In the genomic region with DNA sequence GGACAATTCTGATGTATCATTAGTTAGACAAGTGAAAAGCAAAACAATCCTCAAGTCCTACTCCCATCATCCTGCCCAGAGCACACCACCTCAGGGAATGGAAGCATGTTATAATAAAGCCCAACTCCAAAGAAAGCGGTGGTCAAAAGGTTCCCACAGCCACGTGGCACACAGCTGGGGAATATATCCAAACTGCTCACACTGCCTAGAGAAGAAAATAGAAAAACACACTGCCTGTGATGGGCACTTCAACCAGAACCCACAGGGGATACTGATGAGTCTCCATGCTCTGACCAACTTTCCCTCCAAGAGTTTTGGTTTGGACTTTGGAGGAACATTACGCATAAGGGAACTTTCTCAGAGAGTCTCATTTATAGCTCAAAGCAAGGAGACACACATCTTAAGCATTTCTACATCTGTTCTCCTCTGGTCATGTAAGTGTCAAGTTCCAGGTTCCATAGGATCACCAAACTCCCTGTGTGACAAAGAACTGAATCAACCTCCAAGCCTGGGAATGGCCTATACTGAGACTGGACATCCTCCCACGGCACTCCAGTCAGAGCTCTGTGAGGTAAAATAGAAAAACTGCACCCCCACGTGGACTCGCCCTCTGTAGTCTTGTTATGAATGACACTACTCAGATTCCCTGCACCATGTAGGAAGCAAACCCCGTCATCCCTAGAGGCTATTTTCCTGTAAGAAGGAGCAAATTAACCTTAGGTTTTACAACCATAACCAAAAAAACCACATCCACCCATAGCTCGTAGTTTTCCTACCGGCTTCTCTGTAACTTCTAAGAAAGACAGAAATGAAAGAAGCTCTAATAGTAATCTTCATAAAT, we compare ENCODE assay signal across 12 cellular contexts. TPM values are rescaled to one million over a fixed set of nuclear protein-coding genes. Genes with fewer than 3 reads are reported as not detected.
A peak's percentile ranks its signal among the peaks of the same experiment; 100 is the strongest.
DNase-seq lines count a peak whose midpoint lies in the region; ATAC-seq, FAIRE-seq and TF ChIP-seq lines count a peak whose summit lies in the region.
"Had no signal": no experiment of that assay in that cellular context is flagged by ENCODE, and none has a peak within 500 bp of the region (broad histone marks: within the 10 kb centered on the region; RNA-seq: fewer than 3 reads in every experiment).

No MANE protein-coding gene starts in this region.

- H3K79me2 ChIP-seq in mammary epithelial cell (ENCODE audit: insufficient read depth, low read length), result peaks cover 39% of the 10 kb centered on the region

- H3K9ac ChIP-seq in mammary epithelial cell (ENCODE audit: insufficient read depth, low read length), result no peak overlapping the region
- H3K9ac ChIP-seq in kidney (ENCODE audit: low read length in 2 of 2), result no peak overlapping the region

- POLR2A ChIA-PET in MCF 10A (lab: Yijun Ruan, JAX), result interaction anchor here (0.6 to 2.2 kb wide), 7 partner anchors 11 to 830 kb away, joined by 3 to 26 read pairs (median 3); a partner anchor contains a TSS

- BruUV-seq in mammary epithelial cell (replicated peaks; lab: Mats Ljungman, UMichigan), result no TSS peak
- no TSS peak for BruUV-seq in MCF 10A (replicated peaks; lab: Mats Ljungman, UMichigan)

- H2AFZ ChIP-seq in mammary epithelial cell (ENCODE audit: low read depth, low read length), result no peak overlapping the region

- in situ Hi-C loops in mammary epithelial cell (cut with MboI; ENCODE audit: low sequenced_read_pairs in 2 of 2), result no loop called here

- CTCF ChIA-PET in mammary epithelial cell (lab: Charles Lee; ENCODE audit: low non-redundant PET) (no interaction called here), MCF 10A (lab: Yijun Ruan, JAX) (interaction anchor here (0.6 to 2.7 kb wide), 11 partner anchors 8 to 327 kb away, joined by 3 to 12 read pairs (median 4); no protein-coding TSS in a partner anchor)

- dilution Hi-C loops in mammary epithelial cell (cut with HindIII; ENCODE audit: low sequenced_read_pairs), result no loop called here

- no peaks in the 10 kb centered on the region for H3K9me3 Mint-ChIP-seq in MCF 10A (ENCODE audit: unreplicated experiment)
- peaks cover 5% of the 10 kb centered on the region for H3K9me3 Mint-ChIP-seq in activated T-helper 1 cell treated with anti-CD3 and anti-CD28 coated beads, Interleukin-12 subunit alpha, Interleukin-12 subunit beta, Interleukin-2, Interleukin-4 antibody, amounts not matched to agents 30 ng/mL and 10 ng/mL and 1 ng/mL, durations not matched to agents 14 hours and 24 hours and 36 hours

- H3K4me1 ChIP-seq in mammary epithelial cell (ENCODE audit: insufficient read depth, low read length) (peaks cover 11% of the 10 kb centered on the region), kidney (ENCODE audit: control insufficient read depth in 1 of 2, insufficient read depth in 1 of 2, low read depth in 1 of 2, low read length in 2 of 2) (no peaks in the 10 kb centered on the region)

- DNase-seq in mammary epithelial cell, result peak; percentile 73
- no peak for DNase-seq in MCF 10A (ENCODE audit: unreplicated experiment)
- DNase-seq in activated T-helper 1 cell treated with anti-CD3 and anti-CD28 coated beads, Interleukin-12 subunit alpha, Interleukin-12 subunit beta, Interleukin-2, Interleukin-4 antibody, amounts not matched to agents 30 ng/mL and 10 ng/mL and 1 ng/mL, durations not matched to agents 14 hours and 24 hours and 36 hours (ENCODE audit: low spot score), result peak; percentile 29
- no peak for DNase-seq in kidney
- peak; percentile 67 for DNase-seq in stromal cell of bone marrow (ENCODE audit: low read depth)
- DNase-seq in activated gamma-delta T cell treated with Interleukin-2 at 50 U/mL for 16 hours, result no peak
- no peak for DNase-seq in DMS 273 (lab: John Stamatoyannopoulos, UW; ENCODE audit: unreplicated experiment)
- DNase-seq: effector CD4-positive, alpha-beta T cell; kidney glomerular epithelial cell; sigmoid colon; trophoblast cell had no signal

- FAIRE-seq in kidney (lab: Jason Lieb, UNC), result no peak

- intact Hi-C loops in mammary epithelial cell (cut with micrococcal nuclease), result loop anchor here (2.0 kb wide), 1 partner anchor 25 kb away; no protein-coding TSS in a partner anchor
- intact Hi-C loops in MCF 10A (cut with micrococcal nuclease), result no loop called here
- intact Hi-C loops in activated T-helper 1 cell treated with anti-CD3 and anti-CD28 coated beads, Interleukin-12 subunit alpha, Interleukin-12 subunit beta, Interleukin-2, Interleukin-4 antibody, amounts not matched to agents 30 ng/mL and 10 ng/mL and 1 ng/mL, durations not matched to agents 14 hours and 24 hours and 36 hours (cut with micrococcal nuclease), result loop anchor here (1.0 to 2.0 kb wide), 10 partner anchors 12 to 1604 kb away; a partner anchor contains a TSS
- intact Hi-C loops in kidney (cut with DNase I), result no loop called here

- no peak for TF ChIP-seq CTCF in mammary epithelial cell (conservative IDR thresholded peaks at IDR 0.05 in 1 of 2, IDR thresholded peaks at IDR 0.05 in 1 of 2; ENCODE audit: extremely low read depth in 1 of 2, insufficient read depth in 1 of 2, low read depth in 1 of 2, low read length in 2 of 2)
- no peak for TF ChIP-seq CTCF in MCF 10A (IDR thresholded peaks at IDR 0.05; ENCODE audit: unreplicated experiment)
- TF ChIP-seq CTCF in kidney (IDR thresholded peaks at IDR 0.05; ENCODE audit: borderline replicate concordance, extremely low read depth, insufficient read depth), result peak; percentile 8

- ATAC-seq in SK-N-SH treated with all-trans-retinoic acid at 6 μM for 48 hours, result no peak; the same call in 2 of the 3 replicates

- H3K36me3 ChIP-seq in mammary epithelial cell (ENCODE audit: insufficient read depth, low read length) (no peaks in the 10 kb centered on the region), kidney (ENCODE audit: control insufficient read depth in 1 of 2, insufficient read depth in 2 of 2, low read length in 2 of 2) (no peaks in the 10 kb centered on the region)
- H3K36me3 ChIP-seq: sigmoid colon had no signal

- 46% methylated on average over 9 of the region's 9 CpGs for WGBS in mammary epithelial cell (ENCODE audit: low coverage, missing lambda C conversion rate)

- H3K27me3 Mint-ChIP-seq in MCF 10A (ENCODE audit: insufficient read depth, unreplicated experiment), result no peaks in the 10 kb centered on the region
- H3K27me3 Mint-ChIP-seq in activated T-helper 1 cell treated with anti-CD3 and anti-CD28 coated beads, Interleukin-12 subunit alpha, Interleukin-12 subunit beta, Interleukin-2, Interleukin-4 antibody, amounts not matched to agents 30 ng/mL and 10 ng/mL and 1 ng/mL, durations not matched to agents 14 hours and 24 hours and 36 hours (ENCODE audit: insufficient read depth), result no peaks in the 10 kb centered on the region

- H3K9me3 ChIP-seq in mammary epithelial cell (replicated peaks; ENCODE audit: insufficient read depth, low read length), result no peaks in the 10 kb centered on the region
- no peaks in the 10 kb centered on the region for H3K9me3 ChIP-seq in kidney (ENCODE audit: control insufficient read depth in 1 of 2, low read length in 2 of 2)
- H3K9me3 ChIP-seq: sigmoid colon had no signal

- no peaks in the 10 kb centered on the region for H3K36me3 Mint-ChIP-seq in MCF 10A (ENCODE audit: insufficient read depth, unreplicated experiment)
- peaks cover 32% of the 10 kb centered on the region for H3K36me3 Mint-ChIP-seq in activated T-helper 1 cell treated with anti-CD3 and anti-CD28 coated beads, Interleukin-12 subunit alpha, Interleukin-12 subunit beta, Interleukin-2, Interleukin-4 antibody, amounts not matched to agents 30 ng/mL and 10 ng/mL and 1 ng/mL, durations not matched to agents 14 hours and 24 hours and 36 hours (ENCODE audit: low read depth)

- H3K27me3 ChIP-seq in mammary epithelial cell (ENCODE audit: insufficient read depth, low read length), result no peaks in the 10 kb centered on the region
- H3K27me3 ChIP-seq: sigmoid colon had no signal

- H3K4me2 ChIP-seq in mammary epithelial cell (ENCODE audit: insufficient read depth, low read depth, low read length), result no peak overlapping the region

- H3K4me1 Mint-ChIP-seq in MCF 10A (ENCODE audit: insufficient read depth, unreplicated experiment), result peaks cover 17% of the 10 kb centered on the region
- peaks cover 82% of the 10 kb centered on the region for H3K4me1 Mint-ChIP-seq in activated T-helper 1 cell treated with anti-CD3 and anti-CD28 coated beads, Interleukin-12 subunit alpha, Interleukin-12 subunit beta, Interleukin-2, Interleukin-4 antibody, amounts not matched to agents 30 ng/mL and 10 ng/mL and 1 ng/mL, durations not matched to agents 14 hours and 24 hours and 36 hours (ENCODE audit: low read depth)

- H3K27ac ChIP-seq in mammary epithelial cell (ENCODE audit: insufficient read depth, low read depth, low read length) (no peak overlapping the region), kidney (ENCODE audit: low read depth in 2 of 2, low read length in 2 of 2) (no peak overlapping the region)
- H3K27ac ChIP-seq: sigmoid colon had no signal

- H3K4me3 ChIP-seq in mammary epithelial cell (replicated peaks in 1 of 3; ENCODE audit: insufficient read depth in 1 of 3, low read depth in 2 of 3, low read length in 3 of 3) (no peak overlapping the region), kidney (ENCODE audit: low read length in 2 of 2) (no peak overlapping the region)
- H3K4me3 ChIP-seq: sigmoid colon had no signal

- H3K27ac Mint-ChIP-seq in MCF 10A (ENCODE audit: low read depth, unreplicated experiment), result no peak overlapping the region
- peak overlapping the region; percentile 94 for H3K27ac Mint-ChIP-seq in activated T-helper 1 cell treated with anti-CD3 and anti-CD28 coated beads, Interleukin-12 subunit alpha, Interleukin-12 subunit beta, Interleukin-2, Interleukin-4 antibody, amounts not matched to agents 30 ng/mL and 10 ng/mL and 1 ng/mL, durations not matched to agents 14 hours and 24 hours and 36 hours

- H3K4me3 Mint-ChIP-seq in MCF 10A (ENCODE audit: unreplicated experiment), result no peak overlapping the region
- H3K4me3 Mint-ChIP-seq in activated T-helper 1 cell treated with anti-CD3 and anti-CD28 coated beads, Interleukin-12 subunit alpha, Interleukin-12 subunit beta, Interleukin-2, Interleukin-4 antibody, amounts not matched to agents 30 ng/mL and 10 ng/mL and 1 ng/mL, durations not matched to agents 14 hours and 24 hours and 36 hours, result peak overlapping the region; percentile 63

- H4K20me1 ChIP-seq in mammary epithelial cell (ENCODE audit: insufficient read depth, low read length), result no peaks in the 10 kb centered on the region

RNA-seq across cellular contexts. Expression of a gene that starts 12.2 kb away (rescaled TPM):
- total RNA-seq in mammary epithelial cell (10 to 100 TPM; 11.0 to 19.2 TPM), MCF 10A (2022) (18.4 and 21.5 TPM in 2 replicates), kidney (17.8 TPM)
- polyA plus RNA-seq in mammary epithelial cell (6.0 TPM), kidney (ENCODE audit: insufficient read depth, low read depth, low replicate concordance) (5.6 TPM)
- 6.4 TPM for polyA minus RNA-seq in mammary epithelial cell
- 34.2 and 35.9 TPM in 2 replicates for total RNA-seq in activated T-helper 1 cell treated with anti-CD3 and anti-CD28 coated beads, Interleukin-12 subunit alpha, Interleukin-12 subunit beta, Interleukin-2, Interleukin-4 antibody, amounts not matched to agents 30 ng/mL and 10 ng/mL and 1 ng/mL, durations not matched to agents 14 hours and 24 hours and 36 hours

RNA-seq across cellular contexts. Expression of a gene that starts 28.4 kb away (rescaled TPM):
- total RNA-seq in mammary epithelial cell, result 10 to 100 TPM in 1 of 2 donors, 1 to 10 TPM in 1; 1.5 to 11.5 TPM
- 1.4 TPM for polyA plus RNA-seq in mammary epithelial cell
- 2.4 TPM for polyA minus RNA-seq in mammary epithelial cell
- total RNA-seq in MCF 10A (2022), result 0.54 and 0.79 TPM in 2 replicates
- 25.0 and 25.2 TPM in 2 replicates for total RNA-seq in activated T-helper 1 cell treated with anti-CD3 and anti-CD28 coated beads, Interleukin-12 subunit alpha, Interleukin-12 subunit beta, Interleukin-2, Interleukin-4 antibody, amounts not matched to agents 30 ng/mL and 10 ng/mL and 1 ng/mL, durations not matched to agents 14 hours and 24 hours and 36 hours
- total RNA-seq in kidney, result 1.3 TPM
- polyA plus RNA-seq in kidney (ENCODE audit: insufficient read depth, low read depth, low replicate concordance), result 3.5 TPM

Comparison
In these comparisons a context has a peak if more than half of its experiments do, and no peak if none do; other contexts are left out.
1. DNase-seq: peak in mammary epithelial cell (single experiment), activated T-helper 1 cell treated with anti-CD3 and anti-CD28 coated beads, Interleukin-12 subunit alpha, Interleukin-12 subunit beta, Interleukin-2, Interleukin-4 antibody, amounts not matched to agents 30 ng/mL and 10 ng/mL and 1 ng/mL, durations not matched to agents 14 hours and 24 hours and 36 hours (single experiment) and stromal cell of bone marrow (single experiment); none in MCF 10A (single experiment), kidney (single experiment), activated gamma-delta T cell treated with Interleukin-2 at 50 U/mL for 16 hours (single experiment) and DMS 273 (single experiment).
2. intact Hi-C loops: an anchor here in mammary epithelial cell (2.0 kb wide) and activated T-helper 1 cell treated with anti-CD3 and anti-CD28 coated beads, Interleukin-12 subunit alpha, Interleukin-12 subunit beta, Interleukin-2, Interleukin-4 antibody, amounts not matched to agents 30 ng/mL and 10 ng/mL and 1 ng/mL, durations not matched to agents 14 hours and 24 hours and 36 hours (1.0 to 2.0 kb wide); none called in MCF 10A and kidney.